ENCODE assay signal across 10 cellular contexts in genomic region chr10:90856261-90856660, GRCh38. TPM values are rescaled to one million over a fixed set of nuclear protein-coding genes. Genes with fewer than 3 reads are reported as not detected.
DNase-seq lines count a peak whose midpoint lies in the region; ATAC-seq, FAIRE-seq and TF ChIP-seq lines count a peak whose summit lies in the region.
"Had no signal": no experiment of that assay in that cellular context is flagged by ENCODE, and none has a peak within 500 bp of the region (broad histone marks: within the 10 kb centered on the region; RNA-seq: fewer than 3 reads in every experiment).

No MANE protein-coding gene starts in this region.

- intact Hi-C loops in posterior cingulate gyrus (cut with DNase I), result no loop called here
- intact Hi-C loops in sciatic nerve (cut with DNase I), result no loop called here

- no peak for TF ChIP-seq CTCF in astrocyte of the cerebellum (IDR thresholded peaks at IDR 0.05; ENCODE audit: low read depth, low read length, missing control alignments)
- TF ChIP-seq CTCF in keratinocyte (optimal IDR thresholded peaks at IDR 0.05 in 1 of 3, IDR thresholded peaks at IDR 0.05 in 1 of 3, conservative IDR thresholded peaks at IDR 0.05 in 1 of 3; ENCODE audit: extremely low read depth in 1 of 3, insufficient read depth in 2 of 3, low read length in 3 of 3), result no peak

- H3K4me2 ChIP-seq in BLaER1 (no peak overlapping the region), keratinocyte (ENCODE audit: control insufficient read depth, extremely low read depth, insufficient read depth, low read depth, low read length) (peak overlapping the region; percentile 90)

- H3K4me1 ChIP-seq in BLaER1 (peaks cover 19% of the 10 kb centered on the region), keratinocyte (ENCODE audit: control insufficient read depth, extremely low read depth, insufficient read depth, low read length) (peaks cover 34% of the 10 kb centered on the region)

- H3K9me1 ChIP-seq in keratinocyte (ENCODE audit: control insufficient read depth, extremely low read depth, insufficient read depth, low read length), result no peaks in the 10 kb centered on the region

- peak overlapping the region; percentile 73 for H3K4me3 ChIP-seq in BLaER1
- H3K4me3 ChIP-seq in H7 (ENCODE audit: insufficient read depth, low read depth, low read length), result peak overlapping the region; percentile 80
- H3K4me3 ChIP-seq in astrocyte of the cerebellum (ENCODE audit: low read depth, low read length), result peak overlapping the region; percentile 60
- peak overlapping the region; percentile 60 to 79 (median 69) for H3K4me3 ChIP-seq in keratinocyte (ENCODE audit: control insufficient read depth in 2 of 3, extremely low read depth in 1 of 3, insufficient read depth in 2 of 3, low read depth in 1 of 3, low read length in 3 of 3)

- peak; percentile 68 for FAIRE-seq in keratinocyte (lab: Jason Lieb, UNC)
- FAIRE-seq in HTR-8/SVneo (lab: Jason Lieb, UNC), result no peak

- ATAC-seq in sciatic nerve, result no peak

- H3K9me3 ChIP-seq in BLaER1 (peaks cover 7% of the 10 kb centered on the region), keratinocyte (ENCODE audit: control insufficient read depth, low read depth, low read length) (no peaks in the 10 kb centered on the region)

- H4K20me1 ChIP-seq in BLaER1 (peaks cover 22% of the 10 kb centered on the region), keratinocyte (ENCODE audit: control insufficient read depth, extremely low read depth, insufficient read depth, low read length) (no peaks in the 10 kb centered on the region)

- H2AFZ ChIP-seq in keratinocyte (ENCODE audit: control insufficient read depth, low read length), result no peak overlapping the region

- H3K27me3 ChIP-seq in BLaER1, result peaks cover 75% of the 10 kb centered on the region
- peaks cover 24% of the 10 kb centered on the region for H3K27me3 ChIP-seq in H7 (ENCODE audit: control insufficient read depth, insufficient read depth, low read length)
- H3K27me3 ChIP-seq in keratinocyte (ENCODE audit: control insufficient read depth, extremely low read depth, insufficient read depth, low read length), result no peaks in the 10 kb centered on the region

- DNase-seq in H7 (peak; percentile 21), astrocyte of the cerebellum (ENCODE audit: low read depth) (no peak), keratinocyte (ENCODE audit: low read depth, low spot score) (no peak), HTR-8/SVneo (ENCODE audit: insufficient read length, low spot score) (no peak), posterior cingulate gyrus (no peak), sciatic nerve (ENCODE audit: low spot score) (no peak), hypothalamus (lab: John Stamatoyannopoulos, UW) (no peak)
- DNase-seq: lower lobe of right lung, NCI-H2029 treated with DMSO at 0.1 percent for 48 hours had no signal

- H3K27ac ChIP-seq in BLaER1 (no peak overlapping the region), keratinocyte (ENCODE audit: control insufficient read depth, insufficient read depth, low read length) (no peak overlapping the region)
- H3K27ac ChIP-seq: lower lobe of right lung had no signal

- dilution Hi-C loops in keratinocyte (cut with MboI; ENCODE audit: extremely low pct_ligation_motif_present, low sequenced_read_pairs), result no loop called here

- H3K36me3 ChIP-seq in BLaER1, result no peaks in the 10 kb centered on the region
- no peaks in the 10 kb centered on the region for H3K36me3 ChIP-seq in H7 (replicated peaks; ENCODE audit: control insufficient read depth, insufficient read depth, low read length)
- H3K36me3 ChIP-seq in keratinocyte (ENCODE audit: control insufficient read depth in 2 of 2, extremely low read depth in 1 of 2, insufficient read depth in 2 of 2, low read length in 2 of 2), result no peaks in the 10 kb centered on the region
- H3K36me3 ChIP-seq: lower lobe of right lung had no signal

- peaks cover 50% of the 10 kb centered on the region for H3K79me2 ChIP-seq in keratinocyte (ENCODE audit: control insufficient read depth, insufficient read depth, low read length)

- in situ Hi-C loops in astrocyte of the cerebellum (cut with HindIII; ENCODE audit: low sequenced_read_pairs), result no loop called here

- no peak overlapping the region for H3K9ac ChIP-seq in BLaER1
- peak overlapping the region; percentile 82 for H3K9ac ChIP-seq in keratinocyte (ENCODE audit: control insufficient read depth, extremely low read depth, insufficient read depth, low read length)

RNA-seq across cellular contexts. Expression of gene HTR7, which starts 1.6 kb away (rescaled TPM):
- total RNA-seq in H7 (2014; rRNA removed; shearing (Covaris generic)), result 34.3 and 48.6 TPM in 2 replicates
- 9.0 to 12.7 TPM (median 12.2 TPM) in 3 replicates for polyA plus RNA-seq in keratinocyte
- polyA plus RNA-seq in keratinocyte (2011; ENCODE audit: low read depth), result 5.1 TPM
- 8.5 and 11.4 TPM in 2 replicates for polyA plus RNA-seq in keratinocyte (2011; cell fraction: cytosol; rRNA removed)
- polyA plus RNA-seq in keratinocyte (2011; cell fraction: nucleus; rRNA removed), result 11.7 and 12.2 TPM in 2 replicates
- 6.4 and 10.8 TPM in 2 replicates for polyA plus RNA-seq in keratinocyte (2012; ENCODE audit: low replicate concordance)
- 11.2 to 20.1 TPM (median 17.2 TPM) in 3 replicates for polyA minus RNA-seq in keratinocyte
- polyA minus RNA-seq in keratinocyte (2011; cell fraction: cytosol; rRNA and poly(A)+ RNA removed), result 9.4 TPM
- 19.1 and 29.4 TPM in 2 replicates for polyA minus RNA-seq in keratinocyte (2011; cell fraction: nucleus; rRNA and poly(A)+ RNA removed)
- 0.94 TPM for total RNA-seq in sciatic nerve

RNA-seq across cellular contexts. Expression of gene RPP30, which starts 15.5 kb away (rescaled TPM):
- total RNA-seq in H7 (2014; rRNA removed; shearing (Covaris generic)), result 95.8 and 101 TPM in 2 replicates
- polyA plus RNA-seq in keratinocyte, result 26.4 to 48.6 TPM (median 34.2 TPM) in 3 replicates
- polyA plus RNA-seq in keratinocyte (2011; ENCODE audit: low read depth), result 8.2 TPM
- 23.0 and 35.5 TPM in 2 replicates for polyA plus RNA-seq in keratinocyte (2011; cell fraction: cytosol; rRNA removed)
- polyA plus RNA-seq in keratinocyte (2011; cell fraction: nucleus; rRNA removed), result 22.6 and 27.2 TPM in 2 replicates
- 39.2 and 41.6 TPM in 2 replicates for polyA plus RNA-seq in keratinocyte (2012; ENCODE audit: low replicate concordance)
- 6.5 to 45.7 TPM (median 22.4 TPM) in 3 replicates for polyA minus RNA-seq in keratinocyte
- polyA minus RNA-seq in keratinocyte (2011; cell fraction: cytosol; rRNA and poly(A)+ RNA removed), result 20.9 TPM
- 14.4 and 20.7 TPM in 2 replicates for polyA minus RNA-seq in keratinocyte (2011; cell fraction: nucleus; rRNA and poly(A)+ RNA removed)
- 27.6 TPM for total RNA-seq in sciatic nerve

Comparison
In these comparisons a context has a peak if more than half of its experiments do, and no peak if none do; other contexts are left out.
1. RNA of gene HTR7, which starts 1.6 kb away (total RNA-seq): 34.3 to 48.6 TPM in H7; 0.94 TPM in sciatic nerve (single experiment); every median in the first group is over 10 times any median in the second.
2. Peak in every context shown above with its lines, with median percentiles within 50 percentile points of each other: H3K4me3 ChIP-seq.